Comparison of ENCODE assay signal across 1 cellular context in the genomic region with DNA sequence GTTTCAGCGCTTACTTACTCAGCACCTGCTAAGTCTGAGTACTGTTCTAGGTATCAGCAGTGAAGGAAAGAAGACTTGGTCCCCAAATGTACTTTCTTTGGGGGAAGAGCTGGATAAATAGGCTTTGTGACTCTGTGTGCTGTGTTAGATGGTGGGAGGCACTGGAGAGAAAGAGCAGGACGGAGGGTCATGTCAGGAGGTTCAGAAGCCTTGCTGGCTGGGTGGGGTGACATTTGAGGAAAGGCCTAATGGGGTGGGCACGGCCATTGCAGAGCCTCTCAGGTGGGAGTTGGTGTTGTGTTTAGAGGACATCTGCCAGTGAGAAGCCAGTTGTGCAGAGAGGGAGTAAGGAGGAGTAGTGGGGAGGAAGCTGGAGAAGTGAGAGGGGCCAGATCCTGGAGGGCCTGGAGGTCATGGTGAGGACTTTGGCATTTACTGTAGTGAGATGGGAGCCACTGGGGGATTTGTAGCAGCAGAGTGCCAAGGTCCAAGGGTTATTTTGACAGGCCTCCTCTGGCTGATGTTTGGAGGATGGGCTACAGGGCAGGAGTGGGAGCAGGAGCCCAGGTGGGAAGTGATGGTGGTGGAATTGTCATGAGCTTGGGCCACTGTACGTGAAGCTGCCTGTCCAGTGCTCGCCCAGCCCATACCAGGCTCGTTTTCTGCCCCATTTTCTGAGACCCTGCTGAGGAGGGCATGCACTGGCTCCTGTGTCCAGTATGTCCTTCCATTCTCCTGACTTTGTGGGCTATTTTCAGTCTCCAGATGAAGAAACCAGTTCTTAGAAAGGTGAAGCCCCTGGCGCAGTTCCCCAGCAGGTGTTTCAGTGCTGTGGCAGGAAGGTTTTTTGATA.
A peak's percentile ranks its signal among the peaks of the same experiment; 100 is the strongest.
TF ChIP-seq lines count a peak whose summit lies in the region.

No MANE protein-coding gene starts in this region.

TF ChIP-seq in HepG2, 621 proteins besides CTCF, POLR2A, EP300 and RAD21 (continued from another document and continues in another):
- TF ChIP-seq SMAD3 (CRISPR knock-in tag; IDR thresholded peaks at IDR 0.05) (peak; percentile 12; the same call in 1 of the 2 replicates), ZNF75D (CRISPR knock-in tag; IDR thresholded peaks at IDR 0.05; ENCODE audit: borderline replicate concordance) (no peak), ZFP41 (CRISPR knock-in tag; IDR thresholded peaks at IDR 0.05; ENCODE audit: borderline replicate concordance) (peak; percentile 29; the same call in 1 of the 2 replicates), ZNF883 (CRISPR knock-in tag; IDR thresholded peaks at IDR 0.05; ENCODE audit: not compliant biosample characterization) (no peak), FOXP1 (IDR thresholded peaks at IDR 0.05) (no peak), FOXP1 (CRISPR knock-in tag; IDR thresholded peaks at IDR 0.05) (peak; percentile 8; the same call in 1 of the 2 replicates), SP5 (CRISPR knock-in tag; IDR thresholded peaks at IDR 0.05; ENCODE audit: borderline replicate concordance, low read depth) (no peak), NAIF1 (CRISPR knock-in tag; IDR thresholded peaks at IDR 0.05; ENCODE audit: borderline replicate concordance) (no peak), ZNF441 (CRISPR knock-in tag; IDR thresholded peaks at IDR 0.05; ENCODE audit: borderline replicate concordance) (peak; percentile 72; the same call in 1 of the 2 replicates), ZBTB42 (CRISPR knock-in tag; IDR thresholded peaks at IDR 0.05) (no peak), FOXK1 (CRISPR knock-in tag; IDR thresholded peaks at IDR 0.05; ENCODE audit: borderline replicate concordance, low read depth) (0 out of 2 replicates have a peak, but pooled peaks have one; percentile 36), ZNF180 (CRISPR knock-in tag; IDR thresholded peaks at IDR 0.05; ENCODE audit: borderline replicate concordance, low read depth) (no peak), ZNF598 (CRISPR knock-in tag; IDR thresholded peaks at IDR 0.05; ENCODE audit: borderline replicate concordance) (0 out of 2 replicates have a peak, but pooled peaks have one; percentile 46), KAT7 (CRISPR knock-in tag; IDR thresholded peaks at IDR 0.05; ENCODE audit: borderline replicate concordance) (peak; percentile 31; the same call in 1 of the 2 replicates), TRIM24 (CRISPR knock-in tag; IDR thresholded peaks at IDR 0.05) (0 out of 2 replicates have a peak, but pooled peaks have one; percentile 58), KLF9 (CRISPR knock-in tag; IDR thresholded peaks at IDR 0.05; ENCODE audit: low read depth) (0 out of 2 replicates have a peak, but pooled peaks have one; percentile 35), REL (CRISPR knock-in tag; conservative IDR thresholded peaks at IDR 0.05) (no peak), TBX3 (IDR thresholded peaks at IDR 0.05; ENCODE audit: borderline replicate concordance) (no peak), RFX3 (CRISPR knock-in tag; IDR thresholded peaks at IDR 0.05) (no peak), NONO (IDR thresholded peaks at IDR 0.05) (no peak), NONO (CRISPR knock-in tag; conservative IDR thresholded peaks at IDR 0.05) (peak; percentile 67), XRCC5 (optimal IDR thresholded peaks at IDR 0.05; ENCODE audit: low read length) (peak; percentile 95), HMG20B (CRISPR knock-in tag; conservative IDR thresholded peaks at IDR 0.05) (no peak; the same call in 1 of the 2 replicates), ZNF350 (CRISPR knock-in tag; IDR thresholded peaks at IDR 0.05; ENCODE audit: borderline replicate concordance, low read depth) (no peak; the same call in 1 of the 2 replicates), MED8 (CRISPR knock-in tag; IDR thresholded peaks at IDR 0.05; ENCODE audit: insufficient replicate concordance) (no peak), ZNF749 (CRISPR knock-in tag; IDR thresholded peaks at IDR 0.05; ENCODE audit: borderline replicate concordance) (no peak), ETV5 (CRISPR knock-in tag; IDR thresholded peaks at IDR 0.05; ENCODE audit: borderline replicate concordance) (peak; percentile 42; the same call in 1 of the 2 replicates), SSRP1 (CRISPR knock-in tag; IDR thresholded peaks at IDR 0.05) (0 out of 2 replicates have a peak, but pooled peaks have one; percentile 24), HDAC1 (CRISPR knock-in tag; IDR thresholded peaks at IDR 0.05) (peak; percentile 68; the same call in 1 of the 2 replicates), SRF (IDR thresholded peaks at IDR 0.05; ENCODE audit: low read depth, low read length) (peak; percentile 18; the same call in 1 of the 2 replicates), TEAD3 (CRISPR knock-in tag; optimal IDR thresholded peaks at IDR 0.05; ENCODE audit: borderline replicate concordance) (no peak), SOX13 (IDR thresholded peaks at IDR 0.05) (no peak), SOX13 (CRISPR knock-in tag; conservative IDR thresholded peaks at IDR 0.05 in 1 of 2, IDR thresholded peaks at IDR 0.05 in 1 of 2) (peak in 1 of 2 experiments; percentile 66; a peak in 2 of 4 replicates), ZMYM4 (CRISPR knock-in tag; IDR thresholded peaks at IDR 0.05) (peak; percentile 80), ELF4 (CRISPR knock-in tag; IDR thresholded peaks at IDR 0.05; ENCODE audit: borderline replicate concordance) (no peak), SAP130 (CRISPR knock-in tag; IDR thresholded peaks at IDR 0.05; ENCODE audit: low read depth) (peak; percentile 90)
- TF ChIP-seq, protein P1, sequence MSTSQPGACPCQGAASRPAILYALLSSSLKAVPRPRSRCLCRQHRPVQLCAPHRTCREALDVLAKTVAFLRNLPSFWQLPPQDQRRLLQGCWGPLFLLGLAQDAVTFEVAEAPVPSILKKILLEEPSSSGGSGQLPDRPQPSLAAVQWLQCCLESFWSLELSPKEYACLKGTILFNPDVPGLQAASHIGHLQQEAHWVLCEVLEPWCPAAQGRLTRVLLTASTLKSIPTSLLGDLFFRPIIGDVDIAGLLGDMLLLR (CRISPR knock-in tag; IDR thresholded peaks at IDR 0.05), result peak; percentile 77
- TF ChIP-seq, protein P2, sequence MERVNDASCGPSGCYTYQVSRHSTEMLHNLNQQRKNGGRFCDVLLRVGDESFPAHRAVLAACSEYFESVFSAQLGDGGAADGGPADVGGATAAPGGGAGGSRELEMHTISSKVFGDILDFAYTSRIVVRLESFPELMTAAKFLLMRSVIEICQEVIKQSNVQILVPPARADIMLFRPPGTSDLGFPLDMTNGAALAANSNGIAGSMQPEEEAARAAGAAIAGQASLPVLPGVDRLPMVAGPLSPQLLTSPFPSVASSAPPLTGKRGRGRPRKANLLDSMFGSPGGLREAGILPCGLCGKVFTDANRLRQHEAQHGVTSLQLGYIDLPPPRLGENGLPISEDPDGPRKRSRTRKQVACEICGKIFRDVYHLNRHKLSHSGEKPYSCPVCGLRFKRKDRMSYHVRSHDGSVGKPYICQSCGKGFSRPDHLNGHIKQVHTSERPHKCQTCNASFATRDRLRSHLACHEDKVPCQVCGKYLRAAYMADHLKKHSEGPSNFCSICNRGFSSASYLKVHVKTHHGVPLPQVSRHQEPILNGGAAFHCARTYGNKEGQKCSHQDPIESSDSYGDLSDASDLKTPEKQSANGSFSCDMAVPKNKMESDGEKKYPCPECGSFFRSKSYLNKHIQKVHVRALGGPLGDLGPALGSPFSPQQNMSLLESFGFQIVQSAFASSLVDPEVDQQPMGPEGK (CRISPR knock-in tag; IDR thresholded peaks at IDR 0.05), result peak; percentile 70
- TF ChIP-seq, protein P3, sequence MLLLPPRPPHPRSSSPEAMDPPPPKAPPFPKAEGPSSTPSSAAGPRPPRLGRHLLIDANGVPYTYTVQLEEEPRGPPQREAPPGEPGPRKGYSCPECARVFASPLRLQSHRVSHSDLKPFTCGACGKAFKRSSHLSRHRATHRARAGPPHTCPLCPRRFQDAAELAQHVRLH (CRISPR knock-in tag; IDR thresholded peaks at IDR 0.05; ENCODE audit: borderline replicate concordance, low read depth), result peak; percentile 80; the same call in 1 of the 2 replicates
- TF ChIP-seq, protein P4, sequence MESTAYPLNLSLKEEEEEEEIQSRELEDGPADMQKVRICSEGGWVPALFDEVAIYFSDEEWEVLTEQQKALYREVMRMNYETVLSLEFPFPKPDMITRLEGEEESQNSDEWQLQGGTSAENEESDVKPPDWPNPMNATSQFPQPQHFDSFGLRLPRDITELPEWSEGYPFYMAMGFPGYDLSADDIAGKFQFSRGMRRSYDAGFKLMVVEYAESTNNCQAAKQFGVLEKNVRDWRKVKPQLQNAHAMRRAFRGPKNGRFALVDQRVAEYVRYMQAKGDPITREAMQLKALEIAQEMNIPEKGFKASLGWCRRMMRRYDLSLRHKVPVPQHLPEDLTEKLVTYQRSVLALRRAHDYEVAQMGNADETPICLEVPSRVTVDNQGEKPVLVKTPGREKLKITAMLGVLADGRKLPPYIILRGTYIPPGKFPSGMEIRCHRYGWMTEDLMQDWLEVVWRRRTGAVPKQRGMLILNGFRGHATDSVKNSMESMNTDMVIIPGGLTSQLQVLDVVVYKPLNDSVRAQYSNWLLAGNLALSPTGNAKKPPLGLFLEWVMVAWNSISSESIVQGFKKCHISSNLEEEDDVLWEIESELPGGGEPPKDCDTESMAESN (CRISPR knock-in tag; conservative IDR thresholded peaks at IDR 0.05), result 0 out of 2 replicates have a peak, but pooled peaks have one; percentile 2
- TF ChIP-seq, protein P5, sequence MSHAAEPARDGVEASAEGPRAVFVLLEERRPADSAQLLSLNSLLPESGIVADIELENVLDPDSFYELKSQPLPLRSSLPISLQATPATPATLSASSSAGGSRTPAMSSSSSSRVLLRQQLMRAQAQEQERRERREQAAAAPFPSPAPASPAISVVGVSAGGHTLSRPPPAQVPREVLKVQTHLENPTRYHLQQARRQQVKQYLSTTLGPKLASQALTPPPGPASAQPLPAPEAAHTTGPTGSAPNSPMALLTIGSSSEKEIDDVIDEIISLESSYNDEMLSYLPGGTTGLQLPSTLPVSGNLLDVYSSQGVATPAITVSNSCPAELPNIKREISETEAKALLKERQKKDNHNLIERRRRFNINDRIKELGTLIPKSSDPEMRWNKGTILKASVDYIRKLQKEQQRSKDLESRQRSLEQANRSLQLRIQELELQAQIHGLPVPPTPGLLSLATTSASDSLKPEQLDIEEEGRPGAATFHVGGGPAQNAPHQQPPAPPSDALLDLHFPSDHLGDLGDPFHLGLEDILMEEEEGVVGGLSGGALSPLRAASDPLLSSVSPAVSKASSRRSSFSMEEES (CRISPR knock-in tag; IDR thresholded peaks at IDR 0.05), result no peak
- TF ChIP-seq, protein P6, sequence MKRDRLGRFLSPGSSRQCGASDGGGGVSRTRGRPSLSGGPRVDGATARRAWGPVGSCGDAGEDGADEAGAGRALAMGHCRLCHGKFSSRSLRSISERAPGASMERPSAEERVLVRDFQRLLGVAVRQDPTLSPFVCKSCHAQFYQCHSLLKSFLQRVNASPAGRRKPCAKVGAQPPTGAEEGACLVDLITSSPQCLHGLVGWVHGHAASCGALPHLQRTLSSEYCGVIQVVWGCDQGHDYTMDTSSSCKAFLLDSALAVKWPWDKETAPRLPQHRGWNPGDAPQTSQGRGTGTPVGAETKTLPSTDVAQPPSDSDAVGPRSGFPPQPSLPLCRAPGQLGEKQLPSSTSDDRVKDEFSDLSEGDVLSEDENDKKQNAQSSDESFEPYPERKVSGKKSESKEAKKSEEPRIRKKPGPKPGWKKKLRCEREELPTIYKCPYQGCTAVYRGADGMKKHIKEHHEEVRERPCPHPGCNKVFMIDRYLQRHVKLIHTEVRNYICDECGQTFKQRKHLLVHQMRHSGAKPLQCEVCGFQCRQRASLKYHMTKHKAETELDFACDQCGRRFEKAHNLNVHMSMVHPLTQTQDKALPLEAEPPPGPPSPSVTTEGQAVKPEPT (CRISPR knock-in tag; IDR thresholded peaks at IDR 0.05; ENCODE audit: low read depth), result 0 out of 2 replicates have a peak, but pooled peaks have one; percentile 50
- TF ChIP-seq, protein P7, sequence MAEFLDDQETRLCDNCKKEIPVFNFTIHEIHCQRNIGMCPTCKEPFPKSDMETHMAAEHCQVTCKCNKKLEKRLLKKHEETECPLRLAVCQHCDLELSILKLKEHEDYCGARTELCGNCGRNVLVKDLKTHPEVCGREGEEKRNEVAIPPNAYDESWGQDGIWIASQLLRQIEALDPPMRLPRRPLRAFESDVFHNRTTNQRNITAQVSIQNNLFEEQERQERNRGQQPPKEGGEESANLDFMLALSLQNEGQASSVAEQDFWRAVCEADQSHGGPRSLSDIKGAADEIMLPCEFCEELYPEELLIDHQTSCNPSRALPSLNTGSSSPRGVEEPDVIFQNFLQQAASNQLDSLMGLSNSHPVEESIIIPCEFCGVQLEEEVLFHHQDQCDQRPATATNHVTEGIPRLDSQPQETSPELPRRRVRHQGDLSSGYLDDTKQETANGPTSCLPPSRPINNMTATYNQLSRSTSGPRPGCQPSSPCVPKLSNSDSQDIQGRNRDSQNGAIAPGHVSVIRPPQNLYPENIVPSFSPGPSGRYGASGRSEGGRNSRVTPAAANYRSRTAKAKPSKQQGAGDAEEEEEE (CRISPR knock-in tag; IDR thresholded peaks at IDR 0.05; ENCODE audit: borderline replicate concordance), result 0 out of 2 replicates have a peak, but pooled peaks have one; percentile 38
- TF ChIP-seq, protein P8, sequence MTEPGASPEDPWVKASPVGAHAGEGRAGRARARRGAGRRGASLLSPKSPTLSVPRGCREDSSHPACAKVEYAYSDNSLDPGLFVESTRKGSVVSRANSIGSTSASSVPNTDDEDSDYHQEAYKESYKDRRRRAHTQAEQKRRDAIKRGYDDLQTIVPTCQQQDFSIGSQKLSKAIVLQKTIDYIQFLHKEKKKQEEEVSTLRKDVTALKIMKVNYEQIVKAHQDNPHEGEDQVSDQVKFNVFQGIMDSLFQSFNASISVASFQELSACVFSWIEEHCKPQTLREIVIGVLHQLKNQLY (CRISPR knock-in tag; IDR thresholded peaks at IDR 0.05), result peak; percentile 85; the same call in 1 of the 2 replicates
- TF ChIP-seq, protein P9, sequence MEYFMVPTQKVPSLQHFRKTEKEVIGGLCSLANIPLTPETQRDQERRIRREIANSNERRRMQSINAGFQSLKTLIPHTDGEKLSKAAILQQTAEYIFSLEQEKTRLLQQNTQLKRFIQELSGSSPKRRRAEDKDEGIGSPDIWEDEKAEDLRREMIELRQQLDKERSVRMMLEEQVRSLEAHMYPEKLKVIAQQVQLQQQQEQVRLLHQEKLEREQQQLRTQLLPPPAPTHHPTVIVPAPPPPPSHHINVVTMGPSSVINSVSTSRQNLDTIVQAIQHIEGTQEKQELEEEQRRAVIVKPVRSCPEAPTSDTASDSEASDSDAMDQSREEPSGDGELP (IDR thresholded peaks at IDR 0.05; ENCODE audit: borderline replicate concordance, low read depth), result peak; percentile 66; the same call in 1 of the 2 replicates
- TF ChIP-seq, protein P10, sequence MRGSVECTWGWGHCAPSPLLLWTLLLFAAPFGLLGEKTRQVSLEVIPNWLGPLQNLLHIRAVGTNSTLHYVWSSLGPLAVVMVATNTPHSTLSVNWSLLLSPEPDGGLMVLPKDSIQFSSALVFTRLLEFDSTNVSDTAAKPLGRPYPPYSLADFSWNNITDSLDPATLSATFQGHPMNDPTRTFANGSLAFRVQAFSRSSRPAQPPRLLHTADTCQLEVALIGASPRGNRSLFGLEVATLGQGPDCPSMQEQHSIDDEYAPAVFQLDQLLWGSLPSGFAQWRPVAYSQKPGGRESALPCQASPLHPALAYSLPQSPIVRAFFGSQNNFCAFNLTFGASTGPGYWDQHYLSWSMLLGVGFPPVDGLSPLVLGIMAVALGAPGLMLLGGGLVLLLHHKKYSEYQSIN (CRISPR knock-in tag; IDR thresholded peaks at IDR 0.05; ENCODE audit: borderline replicate concordance), result no peak
